ENCODE assay signal across 8 cellular contexts in the genomic region with DNA sequence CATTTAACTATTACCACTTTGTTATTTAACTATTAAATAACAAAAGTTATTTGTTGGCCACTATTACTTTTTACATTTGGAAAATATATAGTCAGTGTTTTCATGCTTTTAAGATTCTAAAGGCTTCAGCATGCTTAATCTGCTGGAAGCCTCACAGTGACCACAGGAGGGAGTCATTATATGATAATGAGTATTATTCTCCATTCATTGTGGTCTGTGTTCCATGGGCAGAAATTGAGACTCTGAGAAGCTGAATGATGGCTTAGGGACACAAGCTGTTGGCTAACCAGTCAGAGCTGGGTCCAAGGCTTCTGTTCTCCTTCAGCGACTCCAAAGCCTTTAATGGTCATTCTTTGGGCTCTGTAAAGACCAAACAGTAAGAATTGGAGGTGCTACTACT.
A peak's percentile ranks its signal among the peaks of the same experiment; 100 is the strongest.
DNase-seq lines count a peak whose midpoint lies in the region; ATAC-seq and TF ChIP-seq lines count a peak whose summit lies in the region.

No MANE protein-coding gene starts in this region.

- peaks cover 8% of the 10 kb centered on the region for H3K4me1 Mint-ChIP-seq in MCF 10A (ENCODE audit: insufficient read depth, unreplicated experiment)
- H3K4me1 Mint-ChIP-seq in chondrocyte (ENCODE audit: low read depth), result peaks cover 26% of the 10 kb centered on the region
- peaks cover 56% of the 10 kb centered on the region for H3K4me1 Mint-ChIP-seq in stimulated activated naive CD8-positive, alpha-beta T cell treated with anti-CD3 and anti-CD28 coated beads, Interleukin-15, amount 100 ng/mL, for 72 hours

- no TSS peak for BruUV-seq in MCF 10A (replicated peaks; lab: Mats Ljungman, UMichigan)

- TF ChIP-seq CTCF in MCF 10A (IDR thresholded peaks at IDR 0.05; ENCODE audit: unreplicated experiment), result peak; percentile 35
- peak in 1 of 3 donors; percentile 11 for TF ChIP-seq CTCF in breast epithelium (IDR thresholded peaks at IDR 0.05)
- peak; percentile 76 for TF ChIP-seq CTCF in chondrocyte (IDR thresholded peaks at IDR 0.05)

- no peak overlapping the region for H3K4me3 ChIP-seq in breast epithelium

- H3K9me3 Mint-ChIP-seq in MCF 10A (ENCODE audit: unreplicated experiment) (no peaks in the 10 kb centered on the region), chondrocyte (ENCODE audit: low read depth) (no peaks in the 10 kb centered on the region)
- no peaks in the 10 kb centered on the region for H3K9me3 Mint-ChIP-seq in stimulated activated naive CD8-positive, alpha-beta T cell treated with anti-CD3 and anti-CD28 coated beads, Interleukin-15, amount 100 ng/mL, for 72 hours

- intact Hi-C loops in MCF 10A (cut with micrococcal nuclease) (loop anchor here (1.0 to 10.0 kb wide), 2 partner anchors 114 to 200 kb away; a partner anchor contains a TSS), breast epithelium (cut with DNase I; ENCODE audit: low total_unique reads) (no loop called here)

- no peak overlapping the region for H3K27ac Mint-ChIP-seq in MCF 10A (ENCODE audit: low read depth, unreplicated experiment)
- no peak overlapping the region for H3K27ac Mint-ChIP-seq in chondrocyte (ENCODE audit: unreplicated experiment)
- no peak overlapping the region for H3K27ac Mint-ChIP-seq in stimulated activated naive CD8-positive, alpha-beta T cell treated with anti-CD3 and anti-CD28 coated beads, Interleukin-15, amount 100 ng/mL, for 72 hours

- CTCF ChIA-PET in MCF 10A (lab: Yijun Ruan, JAX) (interaction anchor here (0.6 to 2.3 kb wide), 10 partner anchors 10 to 114 kb away, joined by 3 to 9 read pairs (median 4); no protein-coding TSS in a partner anchor), HEK293T (lab: Yijun Ruan, JAX) (no interaction called here)

- no peak overlapping the region for H3K27ac ChIP-seq in breast epithelium

- no peaks in the 10 kb centered on the region for H3K4me1 ChIP-seq in breast epithelium

- H3K4me3 Mint-ChIP-seq in MCF 10A (ENCODE audit: unreplicated experiment), result no peak overlapping the region
- no peak overlapping the region for H3K4me3 Mint-ChIP-seq in chondrocyte (ENCODE audit: unreplicated experiment)
- H3K4me3 Mint-ChIP-seq in stimulated activated naive CD8-positive, alpha-beta T cell treated with anti-CD3 and anti-CD28 coated beads, Interleukin-15, amount 100 ng/mL, for 72 hours, result no peak overlapping the region

- DNase-seq in MCF 10A (ENCODE audit: unreplicated experiment) (peak; percentile 48), breast epithelium (ENCODE audit: low spot score in 2 of 2) (no peak), NCI-H146 treated with DMSO at 0.1 percent for 48 hours (lab: John Stamatoyannopoulos, UW; ENCODE audit: unreplicated experiment) (peak; percentile 78), chondrocyte (ENCODE audit: low spot score) (no peak), GF-D8 (lab: John Stamatoyannopoulos, UW) (no peak), HEK293T (ENCODE audit: extremely low spot score) (no peak)
- DNase-seq in stimulated activated naive CD8-positive, alpha-beta T cell treated with anti-CD3 and anti-CD28 coated beads, Interleukin-15, amount 100 ng/mL, for 72 hours, result no peak

- H3K36me3 Mint-ChIP-seq in MCF 10A (ENCODE audit: insufficient read depth, unreplicated experiment) (no peaks in the 10 kb centered on the region), chondrocyte (ENCODE audit: low read depth) (no peaks in the 10 kb centered on the region)

- ATAC-seq in stimulated activated naive CD8-positive, alpha-beta T cell treated with anti-CD3 and anti-CD28 coated beads, Interleukin-15, amount 100 ng/mL, for 72 hours, result peak; percentile 82
- ATAC-seq in GM19324 (IDR thresholded peaks at IDR 0.05; ENCODE audit: low FRiP score, unreplicated experiment), result no peak

- no peaks in the 10 kb centered on the region for H3K27me3 Mint-ChIP-seq in MCF 10A (ENCODE audit: insufficient read depth, unreplicated experiment)
- no peaks in the 10 kb centered on the region for H3K27me3 Mint-ChIP-seq in chondrocyte (ENCODE audit: low read depth)
- H3K27me3 Mint-ChIP-seq in stimulated activated naive CD8-positive, alpha-beta T cell treated with anti-CD3 and anti-CD28 coated beads, Interleukin-15, amount 100 ng/mL, for 72 hours, result no peaks in the 10 kb centered on the region

- H3K36me3 ChIP-seq in breast epithelium, result no peaks in the 10 kb centered on the region

- no peaks in the 10 kb centered on the region for H3K27me3 ChIP-seq in breast epithelium

- no peaks in the 10 kb centered on the region for H3K9me3 ChIP-seq in breast epithelium

- no peak for TF ChIP-seq POLR2A in breast epithelium (IDR thresholded peaks at IDR 0.05)

- POLR2A ChIA-PET in MCF 10A (lab: Yijun Ruan, JAX) (interaction anchor here (0.7 to 1.0 kb wide), 2 partner anchors 111 to 114 kb away, joined by 3 read pairs; no protein-coding TSS in a partner anchor), HEK293T (lab: Yijun Ruan, JAX) (no interaction called here)

TF ChIP-seq in HEK293T, 16 proteins besides CTCF, POLR2A, EP300 and RAD21:
- TF ChIP-seq BHLHE40 (IDR thresholded peaks at IDR 0.05; ENCODE audit: borderline replicate concordance), result no peak

Comparison
In these comparisons a context has a peak if more than half of its experiments do, and no peak if none do; other contexts are left out.
1. DNase-seq: peak in MCF 10A (single experiment) and NCI-H146 treated with DMSO at 0.1 percent for 48 hours (single experiment); none in breast epithelium (0 of 2), chondrocyte (single experiment), stimulated activated naive CD8-positive, alpha-beta T cell treated with anti-CD3 and anti-CD28 coated beads, Interleukin-15, amount 100 ng/mL, for 72 hours (0 of 2), GF-D8 (single experiment) and HEK293T (single experiment).